ENCODE assay signal across 8 cellular contexts in the genomic region with DNA sequence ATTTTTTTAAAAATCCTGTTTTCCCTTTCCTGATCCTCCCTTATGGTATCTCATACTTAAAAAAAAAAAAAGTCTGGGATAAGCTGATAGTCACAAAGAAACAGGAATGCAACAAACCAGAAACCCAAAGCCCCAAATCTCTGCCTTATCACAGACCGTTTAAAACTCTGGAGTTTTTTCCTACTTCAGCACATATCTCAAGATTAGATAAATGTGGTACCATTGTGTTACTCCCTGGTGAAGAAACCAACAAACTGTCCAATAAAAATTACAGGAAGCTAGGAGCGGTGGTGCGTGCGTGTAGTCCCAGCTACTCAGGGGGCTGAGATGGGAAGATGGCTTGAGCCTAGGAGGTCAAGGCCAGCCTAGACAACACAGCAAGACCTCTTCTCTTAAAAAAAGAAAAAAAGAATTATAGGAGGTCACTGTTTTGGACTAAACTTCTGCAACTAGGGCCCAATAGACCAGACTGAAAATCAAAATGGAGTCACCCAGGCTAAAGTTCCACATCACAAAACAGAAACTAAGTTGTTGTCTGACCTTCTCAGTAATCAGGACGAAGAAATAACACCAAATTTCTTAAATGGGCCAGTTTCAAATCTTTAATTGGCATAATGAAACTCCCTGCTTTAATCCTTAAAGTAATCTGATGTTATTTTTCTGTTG. TPM values are rescaled to one million over a fixed set of nuclear protein-coding genes. Genes with fewer than 3 reads are reported as not detected.
DNase-seq lines count a peak whose midpoint lies in the region; ATAC-seq and TF ChIP-seq lines count a peak whose summit lies in the region.

No MANE protein-coding gene starts in this region.

- H3K36me3 Mint-ChIP-seq in naive B cell = no peaks in the 10 kb centered on the region

- H3K27ac ChIP-seq in 22Rv1 (peak overlapping the region; percentile 95), coronary artery (peak overlapping the region; percentile 11 to 48)

- no peak for ATAC-seq in naive B cell (ENCODE audit: low read depth in 2 of 2)
- ATAC-seq in GM19324 (IDR thresholded peaks at IDR 0.05; ENCODE audit: low FRiP score, unreplicated experiment) = no peak
- no peak for ATAC-seq in GM18909 (IDR thresholded peaks at IDR 0.05; ENCODE audit: poor library complexity, unreplicated experiment)

- peaks cover 31 to 47% (median 35%) of the 10 kb centered on the region in 3 donors for H3K4me1 Mint-ChIP-seq in naive B cell

- H3K27me3 Mint-ChIP-seq in naive B cell = no peaks in the 10 kb centered on the region

- DNase-seq in LNCaP clone FGC (ENCODE audit: low read depth) = no peak
- DNase-seq in coronary artery (ENCODE audit: low spot score) = no peak
- DNase-seq in naive B cell = no peak
- DNase-seq in activated CD4-positive, alpha-beta T cell treated with anti-CD3 and anti-CD28 coated beads for 48 hours = no peak
- DNase-seq in NCI-H2107 treated with DMSO at 0.1 percent for 48 hours (lab: John Stamatoyannopoulos, UW; ENCODE audit: unreplicated experiment) = no peak

- H3K4me3 ChIP-seq in LNCaP clone FGC (ENCODE audit: low read depth, low read length) (peak overlapping the region; percentile 34), coronary artery (no peak overlapping the region)

- TF ChIP-seq CTCF in 22Rv1 (IDR thresholded peaks at IDR 0.05) = no peak
- TF ChIP-seq CTCF in LNCaP clone FGC (IDR thresholded peaks at IDR 0.05; ENCODE audit: control insufficient read depth, extremely low read depth, insufficient read depth) = no peak
- no peak for TF ChIP-seq CTCF in coronary artery (IDR thresholded peaks at IDR 0.05)

- H3K9me3 Mint-ChIP-seq in naive B cell = peaks cover 0 to 1% (median 0%) of the 10 kb centered on the region in 7 donors

- H3K27ac Mint-ChIP-seq in naive B cell = peak overlapping the region; percentile 78 to 95 (median 83)

- H3K4me3 Mint-ChIP-seq in naive B cell = peak overlapping the region in 3 of 8 donors; percentile 74 to 83 (median 82)

RNA-seq across cellular contexts. Expression of gene RBM47, which starts 51.9 kb away (rescaled TPM):
- 1 to 10 TPM in 5 of 6 donors, not detected in 1; 1.3 to 1.9 (median 1.4) TPM for polyA plus RNA-seq in naive B cell (ENCODE audit: low read depth in 6 of 6)
